Comparison of ENCODE assay signal across 1 cellular context in genomic region chr16:84806256-84806889, GRCh38.
TF ChIP-seq lines count a peak whose summit lies in the region.

No MANE protein-coding gene starts in this region.

TF ChIP-seq in HepG2, 621 proteins besides CTCF, POLR2A, EP300 and RAD21 (continued from another document):
- TF ChIP-seq HOMEZ (CRISPR knock-in tag; IDR thresholded peaks at IDR 0.05; ENCODE audit: low read depth) (no peak), MXD4 (CRISPR knock-in tag; IDR thresholded peaks at IDR 0.05) (no peak), KDM6A (CRISPR knock-in tag; IDR thresholded peaks at IDR 0.05; ENCODE audit: low read depth) (no peak), TAF1 (CRISPR knock-in tag; IDR thresholded peaks at IDR 0.05) (no peak), HNRNPLL (IDR thresholded peaks at IDR 0.05; ENCODE audit: low read depth, low read length, poor library complexity, severe bottlenecking) (no peak), DBP (CRISPR knock-in tag; IDR thresholded peaks at IDR 0.05; ENCODE audit: not compliant biosample characterization) (no peak), JUND (CRISPR knock-in tag; IDR thresholded peaks at IDR 0.05) (no peak), TOE1 (CRISPR knock-in tag; IDR thresholded peaks at IDR 0.05) (no peak), ELF1 (CRISPR knock-in tag; IDR thresholded peaks at IDR 0.05) (peak; percentile 50; the same call in 1 of the 2 replicates), ETV5 (CRISPR knock-in tag; IDR thresholded peaks at IDR 0.05; ENCODE audit: borderline replicate concordance) (peak; percentile 50; the same call in 1 of the 2 replicates), SAFB2 (CRISPR knock-in tag; IDR thresholded peaks at IDR 0.05; ENCODE audit: borderline replicate concordance, low read depth) (no peak), GABPA (IDR thresholded peaks at IDR 0.05; ENCODE audit: low read depth, low read length) (no peak), GABPA (CRISPR knock-in tag; IDR thresholded peaks at IDR 0.05; ENCODE audit: low read depth) (peak; percentile 61), ZNF414 (CRISPR knock-in tag; IDR thresholded peaks at IDR 0.05) (no peak), FOSL2 (CRISPR knock-in tag; IDR thresholded peaks at IDR 0.05) (peak; percentile 33; the same call in 1 of the 2 replicates), IKZF5 (CRISPR knock-in tag; IDR thresholded peaks at IDR 0.05) (no peak), RARA (CRISPR knock-in tag; IDR thresholded peaks at IDR 0.05) (peak; percentile 48; the same call in 1 of the 2 replicates), NR1H2 (CRISPR knock-in tag; IDR thresholded peaks at IDR 0.05; ENCODE audit: borderline replicate concordance, low read depth) (no peak), ZNF549 (CRISPR knock-in tag; IDR thresholded peaks at IDR 0.05) (no peak)
